ENCODE assay signal across 9 cellular contexts in the genomic region with DNA sequence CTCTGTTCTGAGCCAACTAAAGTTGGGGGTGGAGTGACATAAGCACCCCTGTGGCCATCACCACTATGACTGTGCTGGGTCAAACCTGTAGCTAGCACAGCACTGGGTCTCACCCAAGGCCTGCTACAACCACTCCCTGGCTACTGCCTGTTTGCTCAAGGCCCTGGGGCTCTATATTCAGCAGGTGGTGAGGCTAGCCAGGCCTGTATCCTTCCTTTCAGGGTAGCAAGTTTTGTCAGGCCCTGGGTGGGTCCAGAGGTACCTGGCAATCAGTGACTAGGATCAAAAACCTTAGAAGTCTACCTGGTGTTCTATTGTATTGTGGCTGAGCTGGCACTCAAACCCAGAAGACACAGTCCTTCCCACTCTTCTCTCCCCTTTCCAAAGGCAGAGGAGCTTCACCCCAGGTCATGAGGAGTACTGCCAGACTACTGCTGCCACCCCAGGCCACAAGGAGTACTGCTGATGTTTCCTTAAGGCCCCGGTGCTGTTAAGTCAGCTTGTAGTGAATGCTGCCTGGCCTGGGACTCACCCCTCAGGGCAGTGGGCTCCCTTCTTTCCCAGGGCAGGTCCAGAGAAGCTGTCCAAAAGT.
DNase-seq lines count a peak whose midpoint lies in the region; ATAC-seq and TF ChIP-seq lines count a peak whose summit lies in the region.
"Had no signal": no experiment of that assay in that cellular context is flagged by ENCODE, and none has a peak within 500 bp of the region (broad histone marks: within the 10 kb centered on the region; RNA-seq: fewer than 3 reads in every experiment).

No MANE protein-coding gene starts in this region.

- no peaks in the 10 kb centered on the region for H3K36me3 Mint-ChIP-seq in effector memory CD8-positive, alpha-beta T cell (ENCODE audit: insufficient read depth)

- CTCF ChIA-PET in GM10248 (lab: Yijun Ruan, JAX), result interaction anchor here (0.7 to 2.2 kb wide), 5 partner anchors 9 to 20 kb away, joined by 3 to 10 read pairs (median 4); no protein-coding TSS in a partner anchor

- H3K27me3 ChIP-seq in HL-60 (ENCODE audit: insufficient read depth, poor library complexity, severe bottlenecking), result no peaks in the 10 kb centered on the region
- H3K27me3 ChIP-seq: body of pancreas had no signal

- peak; percentile 70 for ATAC-seq in GM21381 (IDR thresholded peaks at IDR 0.05; ENCODE audit: unreplicated experiment)
- peak; percentile 46 for ATAC-seq in effector memory CD8-positive, alpha-beta T cell (replicated peaks)
- no peak for ATAC-seq in GM19397 (IDR thresholded peaks at IDR 0.05; ENCODE audit: unreplicated experiment)
- ATAC-seq: body of pancreas had no signal

- peaks cover 27 to 44% of the 10 kb centered on the region in 2 donors for H3K27me3 Mint-ChIP-seq in effector memory CD8-positive, alpha-beta T cell

- no peaks in the 10 kb centered on the region for H3K9me3 Mint-ChIP-seq in effector memory CD8-positive, alpha-beta T cell

- POLR2A ChIA-PET in GM10248 (lab: Yijun Ruan, JAX), result no interaction called here

- H3K4me3 Mint-ChIP-seq in effector memory CD8-positive, alpha-beta T cell, result no peak overlapping the region

- H3K4me3 ChIP-seq in HL-60 (replicated peaks; ENCODE audit: insufficient read depth, low read length), result no peak overlapping the region
- H3K4me3 ChIP-seq: body of pancreas had no signal

- peak; percentile 32 for TF ChIP-seq CTCF in GM10248 (IDR thresholded peaks at IDR 0.05; ENCODE audit: control extremely low read depth, extremely low read depth, low read depth, missing control alignments)
- peak; percentile 25 for TF ChIP-seq CTCF in HL-60 (IDR thresholded peaks at IDR 0.05; ENCODE audit: insufficient read depth, low read length)

- no peak for DNase-seq in GM10248 (ENCODE audit: extremely low spot score)
- peak in 1 of 2 experiments; percentile 8 for DNase-seq in HL-60 (ENCODE audit: low read depth in 1 of 2, low spot score in 1 of 2)
- no peak for DNase-seq in effector memory CD8-positive, alpha-beta T cell
- no peak for DNase-seq in germinal center (ENCODE audit: low spot score)
- no peak for DNase-seq in NCI-H1930 (lab: John Stamatoyannopoulos, UW)
- no peak for DNase-seq in NOMO-1 (lab: John Stamatoyannopoulos, UW; ENCODE audit: unreplicated experiment in 2 of 2)
- DNase-seq: body of pancreas had no signal

- no peaks in the 10 kb centered on the region for H3K4me1 Mint-ChIP-seq in effector memory CD8-positive, alpha-beta T cell (ENCODE audit: low read depth in 2 of 2)

- no peak overlapping the region for H3K27ac ChIP-seq in HL-60 (replicated peaks)
- H3K27ac ChIP-seq: body of pancreas had no signal

- H3K27ac Mint-ChIP-seq in effector memory CD8-positive, alpha-beta T cell, result no peak overlapping the region
